13 cellular contexts compared by ENCODE assay signal in genomic region chr2:33219850-33220275, GRCh38.
A peak's percentile ranks its signal among the peaks of the same experiment; 100 is the strongest.
DNase-seq lines count a peak whose midpoint lies in the region; ATAC-seq, FAIRE-seq and TF ChIP-seq lines count a peak whose summit lies in the region.
"Had no signal": no experiment of that assay in that cellular context is flagged by ENCODE, and none has a peak within 500 bp of the region (broad histone marks: within the 10 kb centered on the region; RNA-seq: fewer than 3 reads in every experiment).

No MANE protein-coding gene starts in this region.

- DNase-seq in D721Med (ENCODE audit: insufficient read length, low spot score): no peak
- DNase-seq in M059J (ENCODE audit: low read depth): peak; percentile 67
- no peak for DNase-seq in astrocyte (ENCODE audit: low read depth)
- DNase-seq in effector CD4-positive, alpha-beta T cell: no peak
- DNase-seq in COLO668 (lab: John Stamatoyannopoulos, UW; ENCODE audit: unreplicated experiment): no peak
- DNase-seq: activated CD4-positive, alpha-beta T cell treated with anti-CD3 and anti-CD28 coated beads, Interleukin-2, amount 50 U/mL, for 1 hour; AML-193; stomach had no signal

- H3K9me3 ChIP-seq in astrocyte (ENCODE audit: insufficient read depth, low read depth, low read length) (no peaks in the 10 kb centered on the region), liver (ENCODE audit: control insufficient read depth in 4 of 4, low read length in 3 of 4) (no peaks in the 10 kb centered on the region)
- H3K9me3 ChIP-seq: HAP-1, stomach had no signal

- H3K36me3 ChIP-seq in astrocyte (ENCODE audit: insufficient read depth, low read length) (peaks cover 13% of the 10 kb centered on the region), liver (ENCODE audit: control insufficient read depth in 4 of 4, insufficient read depth in 3 of 4, low read depth in 1 of 4, low read length in 3 of 4) (peaks cover 0 to 7% (median 0%) of the 10 kb centered on the region in 4 donors)
- H3K36me3 ChIP-seq: HAP-1 had no signal

- H3K4me1 Mint-ChIP-seq in astrocyte (ENCODE audit: low read depth, unreplicated experiment): peaks cover 25% of the 10 kb centered on the region

- FAIRE-seq in D721Med (lab: Jason Lieb, UNC) (peak; percentile 44), astrocyte (lab: Jason Lieb, UNC) (peak; percentile 77)

- TF ChIP-seq CTCF in D721Med (IDR thresholded peaks at IDR 0.05; ENCODE audit: insufficient read depth, missing control alignments) (no peak), astrocyte (IDR thresholded peaks at IDR 0.05; ENCODE audit: insufficient read depth, low read depth, low read length) (no peak), liver (IDR thresholded peaks at IDR 0.05; ENCODE audit: low read depth, low read length, missing input control) (no peak)

- no peak overlapping the region for H3K4me3 ChIP-seq in astrocyte (ENCODE audit: insufficient read depth, low read depth, low read length)
- H3K4me3 ChIP-seq in liver (ENCODE audit: low read depth in 1 of 3, low read length in 3 of 3): no peak overlapping the region
- H3K4me3 ChIP-seq: HAP-1, stomach had no signal

- ATAC-seq in HG02852 (IDR thresholded peaks at IDR 0.05; ENCODE audit: unreplicated experiment): no peak
- ATAC-seq in GM19351 (IDR thresholded peaks at IDR 0.05; ENCODE audit: unreplicated experiment): no peak

- H3K79me2 ChIP-seq in astrocyte (ENCODE audit: insufficient read depth, low read length): peaks cover 4% of the 10 kb centered on the region

- H3K4me2 ChIP-seq in astrocyte (ENCODE audit: low read length): peak overlapping the region; percentile 46

- no peaks in the 10 kb centered on the region for H3K27me3 Mint-ChIP-seq in astrocyte (ENCODE audit: low read depth, unreplicated experiment)

- 18% methylated on average over 2 of the region's 2 CpGs for WGBS in liver

- no peak overlapping the region for H2AFZ ChIP-seq in astrocyte (ENCODE audit: low read depth, low read length)

- peak overlapping the region; percentile 66 for H3K27ac ChIP-seq in astrocyte (ENCODE audit: low read depth, low read length)
- H3K27ac ChIP-seq in liver (ENCODE audit: low read depth in 1 of 2, low read length in 2 of 2): no peak overlapping the region

- peak overlapping the region; percentile 85 for H3K27ac Mint-ChIP-seq in astrocyte (ENCODE audit: unreplicated experiment)
- H3K27ac Mint-ChIP-seq: activated T-helper 1 cell treated with anti-CD3 and anti-CD28 coated beads, Interleukin-12 subunit alpha, Interleukin-12 subunit beta, Interleukin-2, Interleukin-4 antibody, amounts not matched to agents 30 ng/mL and 10 ng/mL and 1 ng/mL, durations not matched to agents 14 hours and 24 hours and 36 hours had no signal

- TF ChIP-seq RAD21 in liver (IDR thresholded peaks at IDR 0.05): peak in 1 of 2 donors; percentile 7

- H3K9ac ChIP-seq in astrocyte (ENCODE audit: low read length) (peak overlapping the region; percentile 38), liver (ENCODE audit: low read depth in 1 of 2, low read length in 2 of 2) (no peak overlapping the region)

- H3K27me3 ChIP-seq in astrocyte (ENCODE audit: insufficient read depth, low read length) (no peaks in the 10 kb centered on the region), liver (ENCODE audit: control insufficient read depth in 4 of 4, insufficient read depth in 4 of 4, low read length in 3 of 4) (no peaks in the 10 kb centered on the region)
- H3K27me3 ChIP-seq: stomach had no signal

- H3K36me3 Mint-ChIP-seq in astrocyte (ENCODE audit: low read depth, unreplicated experiment): no peaks in the 10 kb centered on the region

- H4K20me1 ChIP-seq in astrocyte (ENCODE audit: insufficient read depth, low read length): no peaks in the 10 kb centered on the region

- H3K4me3 Mint-ChIP-seq in astrocyte (ENCODE audit: unreplicated experiment): no peak overlapping the region
- H3K4me3 Mint-ChIP-seq: activated T-helper 1 cell treated with anti-CD3 and anti-CD28 coated beads, Interleukin-12 subunit alpha, Interleukin-12 subunit beta, Interleukin-2, Interleukin-4 antibody, amounts not matched to agents 30 ng/mL and 10 ng/mL and 1 ng/mL, durations not matched to agents 14 hours and 24 hours and 36 hours had no signal

- H3K4me1 ChIP-seq in astrocyte (ENCODE audit: insufficient read depth, low read length) (peaks cover 41% of the 10 kb centered on the region), liver (ENCODE audit: control insufficient read depth in 4 of 4, insufficient read depth in 4 of 4, low read length in 3 of 4) (peaks cover 0 to 10% (median 3%) of the 10 kb centered on the region in 4 donors)
- H3K4me1 ChIP-seq: HAP-1 had no signal

- H3K9me3 Mint-ChIP-seq in astrocyte (ENCODE audit: unreplicated experiment): no peaks in the 10 kb centered on the region
- H3K9me3 Mint-ChIP-seq: activated T-helper 1 cell treated with anti-CD3 and anti-CD28 coated beads, Interleukin-12 subunit alpha, Interleukin-12 subunit beta, Interleukin-2, Interleukin-4 antibody, amounts not matched to agents 30 ng/mL and 10 ng/mL and 1 ng/mL, durations not matched to agents 14 hours and 24 hours and 36 hours had no signal

TF ChIP-seq in liver, 16 proteins besides CTCF, POLR2A, EP300 and RAD21:
- TF ChIP-seq HNF4G (IDR thresholded peaks at IDR 0.05) (no peak), NR2F2 (IDR thresholded peaks at IDR 0.05) (peak; percentile 43), ATF3 (IDR thresholded peaks at IDR 0.05) (peak; percentile 20), RXRA (IDR thresholded peaks at IDR 0.05) (peak in 1 of 2 donors; percentile 27), HNF4A (conservative IDR thresholded peaks at IDR 0.05) (peak in 1 of 2 donors; percentile 29), TAF1 (conservative IDR thresholded peaks at IDR 0.05) (no peak), YY1 (IDR thresholded peaks at IDR 0.05) (no peak), SP1 (IDR thresholded peaks at IDR 0.05) (no peak), JUND (IDR thresholded peaks at IDR 0.05) (peak in 1 of 2 donors; percentile 31), EGR1 (IDR thresholded peaks at IDR 0.05; ENCODE audit: low read depth in 2 of 2) (no peak), MAX (IDR thresholded peaks at IDR 0.05) (no peak), FOXA2 (IDR thresholded peaks at IDR 0.05) (no peak), ZBTB33 (IDR thresholded peaks at IDR 0.05) (no peak), REST (IDR thresholded peaks at IDR 0.05) (no peak), GABPA (IDR thresholded peaks at IDR 0.05 in 1 of 2, conservative IDR thresholded peaks at IDR 0.05 in 1 of 2) (no peak), FOXA1 (IDR thresholded peaks at IDR 0.05) (no peak)
